In genomic region chr2:36930788-36931410, GRCh38 we compare ENCODE assay signal across 8 cellular contexts. TPM values are rescaled to one million over a fixed set of nuclear protein-coding genes. Genes with fewer than 3 reads are reported as not detected.
DNase-seq lines count a peak whose midpoint lies in the region; ATAC-seq and TF ChIP-seq lines count a peak whose summit lies in the region.
"Not testable (repeated sequence)": the region's sequence is repeated elsewhere in the genome, so short reads cannot be mapped to it uniquely, and the experiment has no call there.

No MANE protein-coding gene starts in this region.

- in situ Hi-C loops in brain microvascular endothelial cell (cut with HindIII; ENCODE audit: low pct_ligation_motif_present, low sequenced_read_pairs): not testable (repeated sequence)

- TF ChIP-seq CTCF in AG10803 (conservative IDR thresholded peaks at IDR 0.05; ENCODE audit: low read length); brain microvascular endothelial cell (IDR thresholded peaks at IDR 0.05; ENCODE audit: low read depth, low read length, missing control alignments); esophagus squamous epithelium (IDR thresholded peaks at IDR 0.05); prostate gland (IDR thresholded peaks at IDR 0.05); thoracic aorta (IDR thresholded peaks at IDR 0.05): not testable (repeated sequence)

- 26 to 45% methylated on average over 7 of the region's 7 CpGs for WGBS in esophagus squamous epithelium, 2 donors
- WGBS in prostate gland: 58% methylated on average over 7 of the region's 7 CpGs

- H3K4me1 ChIP-seq in esophagus squamous epithelium: peaks cover 0 to 46% (median 15%) of the 10 kb centered on the region in 3 donors
- H3K4me1 ChIP-seq in iPS-20b (ENCODE audit: insufficient read depth, low read length): peaks cover 16% of the 10 kb centered on the region
- not testable (repeated sequence) for H3K4me1 ChIP-seq in prostate gland (replicated peaks)
- peaks cover 11 to 23% of the 10 kb centered on the region in 2 donors for H3K4me1 ChIP-seq in thoracic aorta (ENCODE audit: control insufficient read depth in 1 of 2, low read depth in 2 of 2)

- intact Hi-C loops in esophagus squamous epithelium (cut with DNase I); prostate gland (cut with DNase I): not testable (repeated sequence)

- not testable (repeated sequence) for TF ChIP-seq POLR2A in esophagus squamous epithelium (IDR thresholded peaks at IDR 0.05); prostate gland (IDR thresholded peaks at IDR 0.05)

- not testable (repeated sequence) for H3K27me3 ChIP-seq in brain microvascular endothelial cell (replicated peaks); esophagus squamous epithelium; iPS-20b (ENCODE audit: insufficient read depth, low read length); prostate gland (replicated peaks; ENCODE audit: insufficient read depth); thoracic aorta (replicated peaks; ENCODE audit: insufficient read depth)

- DNase-seq in AG10803 (ENCODE audit: low read depth) (peak; percentile 80), HCEC 1CT (peak; percentile 45), RKO (ENCODE audit: low spot score) (peak; percentile 25), brain microvascular endothelial cell (peak; percentile 11)
- not testable (repeated sequence) for DNase-seq in esophagus squamous epithelium (lab: John Stamatoyannopoulos, UW); prostate gland (ENCODE audit: low spot score); thoracic aorta (ENCODE audit: low spot score)

- not testable (repeated sequence) for H3K4me3 ChIP-seq in AG10803 (ENCODE audit: low read length); brain microvascular endothelial cell (ENCODE audit: low read depth, low read length); esophagus squamous epithelium; iPS-20b (ENCODE audit: low read length); prostate gland
- peak overlapping the region; percentile 8 for H3K4me3 ChIP-seq in thoracic aorta

- H3K36me3 ChIP-seq in brain microvascular endothelial cell (replicated peaks); esophagus squamous epithelium; iPS-20b (ENCODE audit: insufficient read depth, low read depth, low read length); prostate gland; thoracic aorta: not testable (repeated sequence)

- H3K9ac ChIP-seq in iPS-20b (ENCODE audit: low read depth, low read length): peak overlapping the region; percentile 41; the same call in 1 of the 2 replicates

- H3K9me3 ChIP-seq in esophagus squamous epithelium; iPS-20b (ENCODE audit: insufficient read depth, low read depth, low read length); prostate gland; thoracic aorta: not testable (repeated sequence)

- not testable (repeated sequence) for ATAC-seq in thoracic aorta (ENCODE audit: insufficient number of reproducible peaks, low FRiP score, low read depth)

- H3K27ac ChIP-seq in brain microvascular endothelial cell (peak overlapping the region; percentile 1), esophagus squamous epithelium (peak overlapping the region; percentile 72 to 87 (median 82)), prostate gland (peak overlapping the region; percentile 19 to 40), thoracic aorta (peak overlapping the region; percentile 28 to 56)
- not testable (repeated sequence) for H3K27ac ChIP-seq in iPS-20b (ENCODE audit: low read length)

RNA-seq across cellular contexts. Expression of gene STRN, which starts 35.4 kb away (rescaled TPM):
- total RNA-seq in esophagus squamous epithelium (10 to 100 TPM; 24.8 to 38.4 (median 31.6) TPM), prostate gland (10 to 100 TPM; 15.0 to 32.3 TPM), thoracic aorta (10 to 100 TPM; 14.6 to 23.4 TPM)
